36 cellular contexts compared by ENCODE assay signal in the genomic region with DNA sequence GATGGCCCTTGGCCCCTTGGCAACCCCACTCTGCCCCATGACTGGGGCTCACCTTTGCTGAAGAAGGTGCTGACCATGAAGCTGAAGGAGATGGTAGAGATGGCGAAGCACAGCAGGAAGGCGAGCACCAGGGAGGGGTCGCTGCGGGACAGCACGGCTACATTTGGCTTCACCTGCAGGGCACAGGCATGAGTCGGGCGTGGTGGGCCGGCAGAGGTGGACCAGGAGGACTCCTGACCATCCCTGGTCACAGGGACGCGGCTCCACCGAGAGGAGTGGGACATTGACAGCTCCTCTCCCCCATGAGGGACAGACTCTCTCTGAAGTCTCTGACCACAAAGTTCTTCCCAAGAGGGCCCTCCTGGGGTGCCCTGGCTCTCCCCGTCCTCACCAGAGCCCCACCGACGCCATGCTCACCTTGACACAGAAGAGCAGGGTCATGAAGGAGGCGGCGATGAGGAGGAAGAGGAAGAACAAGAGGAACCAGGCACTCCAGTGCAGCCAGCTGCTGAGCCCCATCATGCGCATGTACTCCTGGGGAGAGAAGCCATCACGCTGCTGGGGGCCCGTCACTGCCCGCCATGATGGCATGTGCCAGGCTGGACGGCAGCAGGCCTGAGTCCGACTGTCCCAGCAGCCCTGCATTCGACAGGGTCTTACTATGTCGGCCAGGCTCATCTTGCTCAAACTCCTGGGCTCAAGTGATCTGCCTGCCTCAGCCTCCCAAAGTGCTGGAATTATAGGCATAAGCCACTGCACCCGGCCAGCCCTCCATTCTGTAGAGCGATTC.
"Had no signal": no experiment of that assay in that cellular context is flagged by ENCODE, and none has a peak within 500 bp of the region (broad histone marks: within the 10 kb centered on the region; RNA-seq: fewer than 3 reads in every experiment).

No MANE protein-coding gene starts in this region.

- H3K4me1 Mint-ChIP-seq: activated B cell treated with CpG ODN at 0.5 μM for 24 hours; activated CD4-positive, alpha-beta memory T cell treated with anti-CD3 and anti-CD28 coated beads, Interleukin-2, amount 10 ng/mL, durations not matched to agents 7 days and 5 days; activated naive CD8-positive, alpha-beta T cell treated with anti-CD3 and anti-CD28 coated beads for 36 hours; activated T-helper 17 cell treated with anti-CD3 and anti-CD28 coated beads, Interleukin-2, amount 50 U/mL, for 72 hours had no signal

- H3K4me3 ChIP-seq: ascending aorta, cardiac muscle cell, Peyer's patch had no signal

- H3K36me3 ChIP-seq: cardiac muscle cell, Peyer's patch had no signal

- ATAC-seq: activated T-cell treated with anti-CD3 and anti-CD28 coated beads, Interleukin-2, amount 50 U/mL, for 72 hours; activated T-helper 17 cell treated with anti-CD3 and anti-CD28 coated beads, Interleukin-2, amount 50 U/mL, for 72 hours; PC-3; Right ventricle myocardium inferior had no signal

- H3K27ac Mint-ChIP-seq: activated B cell treated with CpG ODN at 0.5 μM for 24 hours; activated CD4-positive, alpha-beta memory T cell treated with anti-CD3 and anti-CD28 coated beads, Interleukin-2, amount 10 ng/mL, durations not matched to agents 7 days and 5 days; activated naive CD8-positive, alpha-beta T cell treated with anti-CD3 and anti-CD28 coated beads for 36 hours; activated T-cell treated with anti-CD3 and anti-CD28 coated beads, Interleukin-2, amount 50 U/mL, for 72 hours; activated T-helper 17 cell treated with anti-CD3 and anti-CD28 coated beads, Interleukin-2, amount 50 U/mL, for 72 hours had no signal

- H3K27ac ChIP-seq: ascending aorta, cardiac muscle cell, KMS-11, Peyer's patch, RWPE1, VCaP had no signal

- H3K36me3 Mint-ChIP-seq: activated naive CD8-positive, alpha-beta T cell treated with anti-CD3 and anti-CD28 coated beads for 36 hours had no signal

- H3K27me3 Mint-ChIP-seq: activated B cell treated with CpG ODN at 0.5 μM for 24 hours; activated CD4-positive, alpha-beta memory T cell treated with anti-CD3 and anti-CD28 coated beads, Interleukin-2, amount 10 ng/mL, durations not matched to agents 7 days and 5 days; activated naive CD8-positive, alpha-beta T cell treated with anti-CD3 and anti-CD28 coated beads for 36 hours; activated T-helper 17 cell treated with anti-CD3 and anti-CD28 coated beads, Interleukin-2, amount 50 U/mL, for 72 hours had no signal

- H3K9me3 Mint-ChIP-seq: activated B cell treated with CpG ODN at 0.5 μM for 24 hours; activated CD4-positive, alpha-beta memory T cell treated with anti-CD3 and anti-CD28 coated beads, Interleukin-2, amount 10 ng/mL, durations not matched to agents 7 days and 5 days; activated naive CD8-positive, alpha-beta T cell treated with anti-CD3 and anti-CD28 coated beads for 36 hours; activated T-cell treated with anti-CD3 and anti-CD28 coated beads, Interleukin-2, amount 50 U/mL, for 72 hours; activated T-helper 17 cell treated with anti-CD3 and anti-CD28 coated beads, Interleukin-2, amount 50 U/mL, for 72 hours had no signal

- H3K9me3 ChIP-seq: ascending aorta, Peyer's patch had no signal

- H3K4me1 ChIP-seq: ascending aorta, Peyer's patch had no signal

- H3K27me3 ChIP-seq: ascending aorta, cardiac muscle cell, Peyer's patch had no signal

- DNase-seq: activated B cell treated with CpG ODN at 0.5 μM for 24 hours; activated CD4-positive, alpha-beta memory T cell treated with anti-CD3 and anti-CD28 coated beads, Interleukin-2, amount 10 ng/mL, durations not matched to agents 7 days and 5 days; activated CD4-positive, alpha-beta T cell treated with anti-CD3 and anti-CD28 coated beads for 1 hour; activated CD4-positive, alpha-beta T cell treated with anti-CD3 and anti-CD28 coated beads for 48 hours; activated effector memory CD4-positive, alpha-beta T cell treated with anti-CD3 and anti-CD28 coated beads, Interleukin-2, amount 50 U/mL, for 16 hours; activated naive CD4-positive, alpha-beta T cell; activated naive CD4-positive, alpha-beta T cell treated with anti-CD3 and anti-CD28 coated beads, Interleukin-2, amount 50 U/mL, for 16 hours; activated naive CD8-positive, alpha-beta T cell treated with anti-CD3 and anti-CD28 coated beads for 36 hours; activated T-cell treated with anti-CD3 and anti-CD28 coated beads, Interleukin-2, amount 50 U/mL, for 1 hour; activated T-cell treated with anti-CD3 and anti-CD28 coated beads, Interleukin-2, amount 50 U/mL, for 72 hours; amniotic stem cell; MM.1S; MV-4-11; NCI-H1092; NCI-H1436 treated with DMSO at 0.1 percent for 48 hours; NCI-H187; NCI-H2029 treated with DMSO at 0.1 percent for 48 hours; NCI-H2107; NCI-H2171; NCI-H510A; NCI-H526; NCI-H748 treated with DMSO at 0.1 percent for 48 hours; NK-92 treated with Interleukin-12 subunit alpha and Interleukin-12 subunit beta, amount 100 ng/mL, for 24 hours; PC-3; Peyer's patch; SW 1271; T-helper 1 cell; T-helper 2 cell; T-helper 9 cell had no signal

- H3K4me3 Mint-ChIP-seq: activated B cell treated with CpG ODN at 0.5 μM for 24 hours; activated CD4-positive, alpha-beta memory T cell treated with anti-CD3 and anti-CD28 coated beads, Interleukin-2, amount 10 ng/mL, durations not matched to agents 7 days and 5 days; activated naive CD8-positive, alpha-beta T cell treated with anti-CD3 and anti-CD28 coated beads for 36 hours; activated T-cell treated with anti-CD3 and anti-CD28 coated beads, Interleukin-2, amount 50 U/mL, for 72 hours; activated T-helper 17 cell treated with anti-CD3 and anti-CD28 coated beads, Interleukin-2, amount 50 U/mL, for 72 hours had no signal
